Comparison of ENCODE assay signal across 8 cellular contexts in genomic region chr6:78150425-78150824, GRCh38.
"Had no signal": no experiment of that assay in that cellular context is flagged by ENCODE, and none has a peak within 500 bp of the region (broad histone marks: within the 10 kb centered on the region; RNA-seq: fewer than 3 reads in every experiment).

No MANE protein-coding gene starts in this region.

- H3K4me2 ChIP-seq: GM23338, KMS-11 had no signal

- H3K4me1 ChIP-seq: HAP-1 had no signal

- H3K9ac ChIP-seq: KMS-11 had no signal

- H3K4me3 ChIP-seq: GM23338, HAP-1 had no signal

- ATAC-seq: GM23338, HCT116 had no signal

- DNase-seq: H7, HFFc6, KBM-7 had no signal

- H3K36me3 ChIP-seq: HAP-1 had no signal

- FAIRE-seq: HTR-8/SVneo had no signal

- H2AFZ ChIP-seq: GM23338 had no signal

- H3K9me3 ChIP-seq: HAP-1 had no signal

- H3K27ac ChIP-seq: KMS-11 had no signal
